35 cellular contexts compared by ENCODE assay signal in the genomic region with DNA sequence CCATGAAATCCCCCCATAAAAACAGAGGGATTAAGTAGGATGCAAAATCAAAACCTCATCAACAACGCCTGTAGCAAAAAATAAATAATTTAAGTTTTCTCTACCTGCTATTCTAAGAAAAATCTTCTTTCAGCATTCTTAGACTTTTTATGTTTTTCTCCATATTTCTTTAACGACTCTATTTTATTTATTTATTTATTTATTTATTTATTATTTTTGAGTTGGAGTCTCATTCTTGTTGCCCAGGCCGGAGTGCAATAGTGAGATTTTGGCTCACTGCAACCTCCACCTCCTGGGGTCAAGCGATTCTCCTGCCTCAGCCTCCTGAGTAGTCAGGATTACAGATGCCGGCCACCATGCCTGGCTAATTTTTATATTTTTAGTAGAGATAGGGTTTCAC.
"Had no signal": no experiment of that assay in that cellular context is flagged by ENCODE, and none has a peak within 500 bp of the region (broad histone marks: within the 10 kb centered on the region; RNA-seq: fewer than 3 reads in every experiment).

No MANE protein-coding gene starts in this region.

- H3K27me3 ChIP-seq: MG63 had no signal

- H3K4me3 ChIP-seq: MG63 had no signal

- H3K9me3 ChIP-seq: MG63 had no signal

- H3K36me3 ChIP-seq: MG63 had no signal

- DNase-seq: Kasumi-1, MG63, MM.1S, MV-4-11, NCI-H1048, NCI-H1092, NCI-H1092 treated with DMSO at 0.1 percent for 48 hours, NCI-H1105, NCI-H1105 treated with DMSO at 0.1 percent for 48 hours, NCI-H1417, NCI-H1417 treated with DMSO at 0.1 percent for 48 hours, NCI-H1436, NCI-H1436 treated with DMSO at 0.1 percent for 48 hours, NCI-H146, NCI-H1694, NCI-H1694 treated with DMSO at 0.1 percent for 48 hours, NCI-H187, NCI-H187 treated with DMSO at 0.1 percent for 48 hours, NCI-H1930, NCI-H2029, NCI-H2029 treated with DMSO at 0.1 percent for 48 hours, NCI-H2081, NCI-H2081 treated with DMSO at 0.1 percent for 48 hours, NCI-H2107, NCI-H2171, NCI-H2171 treated with DMSO at 0.1 percent for 48 hours, NCI-H2227 treated with DMSO at 0.1 percent for 48 hours, NCI-H226, NCI-H345, NCI-H446, NCI-H446 treated with DMSO at 0.1 percent for 48 hours, NCI-H510A, NCI-H510A treated with DMSO at 0.1 percent for 48 hours, NCI-H524, NCI-H524 treated with DMSO at 0.1 percent for 48 hours had no signal
